1 cellular context compared by ENCODE assay signal in the genomic region with DNA sequence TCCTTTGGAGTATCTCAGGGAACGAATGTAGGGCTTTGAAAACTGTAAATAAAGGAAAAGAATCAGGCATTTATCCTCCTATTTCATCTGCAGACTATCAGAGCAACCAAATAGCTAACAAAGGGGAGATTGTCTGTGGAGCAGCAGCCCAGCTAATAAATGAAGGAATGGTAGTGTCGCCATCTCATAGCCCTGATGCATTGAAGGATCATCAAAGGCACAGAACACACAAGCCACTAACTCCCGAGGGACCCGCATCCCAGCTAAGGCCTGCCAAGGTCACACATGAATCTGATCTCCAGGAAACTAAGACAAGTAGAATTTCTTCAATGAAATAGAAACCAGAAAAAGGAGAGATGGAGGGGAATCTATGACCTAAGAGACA.
TF ChIP-seq lines count a peak whose summit lies in the region.

No MANE protein-coding gene starts in this region.

TF ChIP-seq in IMR-90, 13 proteins besides CTCF, POLR2A, EP300 and RAD21:
- no peak for TF ChIP-seq MAZ (IDR thresholded peaks at IDR 0.05; ENCODE audit: borderline replicate concordance, low read depth, low read length)
- TF ChIP-seq BHLHE40 (IDR thresholded peaks at IDR 0.05; ENCODE audit: low read depth, low read length) = no peak
- no peak for TF ChIP-seq CEBPB (IDR thresholded peaks at IDR 0.05; ENCODE audit: low read depth, low read length)
- TF ChIP-seq CHD1 (IDR thresholded peaks at IDR 0.05; ENCODE audit: low read depth, low read length) = no peak
- TF ChIP-seq RCOR1 (IDR thresholded peaks at IDR 0.05; ENCODE audit: insufficient replicate concordance, low read length) = no peak
- TF ChIP-seq RFX5 (IDR thresholded peaks at IDR 0.05; ENCODE audit: low read depth, low read length) = no peak
- TF ChIP-seq NFE2L2 (IDR thresholded peaks at IDR 0.05; ENCODE audit: low read depth, low read length) = no peak
- no peak for TF ChIP-seq SMC3 (IDR thresholded peaks at IDR 0.05; ENCODE audit: low read depth, low read length)
- TF ChIP-seq FOS (IDR thresholded peaks at IDR 0.05; ENCODE audit: low read depth, low read length) = no peak
- no peak for TF ChIP-seq MAFK (IDR thresholded peaks at IDR 0.05; ENCODE audit: low read depth, low read length)
- TF ChIP-seq, protein P1, sequence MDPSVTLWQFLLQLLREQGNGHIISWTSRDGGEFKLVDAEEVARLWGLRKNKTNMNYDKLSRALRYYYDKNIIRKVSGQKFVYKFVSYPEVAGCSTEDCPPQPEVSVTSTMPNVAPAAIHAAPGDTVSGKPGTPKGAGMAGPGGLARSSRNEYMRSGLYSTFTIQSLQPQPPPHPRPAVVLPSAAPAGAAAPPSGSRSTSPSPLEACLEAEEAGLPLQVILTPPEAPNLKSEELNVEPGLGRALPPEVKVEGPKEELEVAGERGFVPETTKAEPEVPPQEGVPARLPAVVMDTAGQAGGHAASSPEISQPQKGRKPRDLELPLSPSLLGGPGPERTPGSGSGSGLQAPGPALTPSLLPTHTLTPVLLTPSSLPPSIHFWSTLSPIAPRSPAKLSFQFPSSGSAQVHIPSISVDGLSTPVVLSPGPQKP (IDR thresholded peaks at IDR 0.05; ENCODE audit: borderline replicate concordance, low read depth, low read length) = no peak
- TF ChIP-seq, protein P2, sequence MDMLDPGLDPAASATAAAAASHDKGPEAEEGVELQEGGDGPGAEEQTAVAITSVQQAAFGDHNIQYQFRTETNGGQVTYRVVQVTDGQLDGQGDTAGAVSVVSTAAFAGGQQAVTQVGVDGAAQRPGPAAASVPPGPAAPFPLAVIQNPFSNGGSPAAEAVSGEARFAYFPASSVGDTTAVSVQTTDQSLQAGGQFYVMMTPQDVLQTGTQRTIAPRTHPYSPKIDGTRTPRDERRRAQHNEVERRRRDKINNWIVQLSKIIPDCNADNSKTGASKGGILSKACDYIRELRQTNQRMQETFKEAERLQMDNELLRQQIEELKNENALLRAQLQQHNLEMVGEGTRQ (IDR thresholded peaks at IDR 0.05; ENCODE audit: low read depth, low read length) = no peak
